In genomic region chr4:112509243-112510190, GRCh38 we compare ENCODE assay signal across 8 cellular contexts. TPM values are rescaled to one million over a fixed set of nuclear protein-coding genes. Genes with fewer than 3 reads are reported as not detected.
DNase-seq lines count a peak whose midpoint lies in the region; ATAC-seq and TF ChIP-seq lines count a peak whose summit lies in the region.

No MANE protein-coding gene starts in this region.

- TF ChIP-seq CTCF in activated B cell treated with CpG ODN at 0.5 μM for 24 hours (IDR thresholded peaks at IDR 0.05) (no peak), tibial nerve (IDR thresholded peaks at IDR 0.05) (no peak)

- ATAC-seq in activated B cell treated with CpG ODN at 0.5 μM for 24 hours (ENCODE audit: low read depth), result no peak

- TF ChIP-seq EP300 in tibial nerve (IDR thresholded peaks at IDR 0.05), result no peak

- H3K27ac ChIP-seq in iPS-18a (ENCODE audit: low read length) (no peak overlapping the region), tibial nerve (no peak overlapping the region)

- peak overlapping the region; percentile 37 for H3K4me3 Mint-ChIP-seq in activated naive CD4-positive, alpha-beta T cell treated with anti-CD3 and anti-CD28 coated beads, Interleukin-2, amount 10 ng/mL, durations not matched to agents 7 days and 5 days
- H3K4me3 Mint-ChIP-seq in activated B cell treated with CpG ODN at 0.5 μM for 24 hours, result peak overlapping the region; percentile 64

- H3K27me3 ChIP-seq in iPS-18a (ENCODE audit: control insufficient read depth, insufficient read depth, low read length) (peaks cover 93% of the 10 kb centered on the region), tibial nerve (peaks cover 4 to 91% of the 10 kb centered on the region in 2 donors)

- no peak overlapping the region for H3K27ac Mint-ChIP-seq in activated naive CD4-positive, alpha-beta T cell treated with anti-CD3 and anti-CD28 coated beads, Interleukin-2, amount 10 ng/mL, durations not matched to agents 7 days and 5 days
- no peak overlapping the region for H3K27ac Mint-ChIP-seq in activated B cell treated with CpG ODN at 0.5 μM for 24 hours

- peaks cover 90% of the 10 kb centered on the region for H3K27me3 Mint-ChIP-seq in activated naive CD4-positive, alpha-beta T cell treated with anti-CD3 and anti-CD28 coated beads, Interleukin-2, amount 10 ng/mL, durations not matched to agents 7 days and 5 days
- peaks cover 73% of the 10 kb centered on the region for H3K27me3 Mint-ChIP-seq in activated B cell treated with CpG ODN at 0.5 μM for 24 hours

- POLR2A ChIA-PET in activated B cell treated with CpG ODN at 0.5 μM for 24 hours (lab: Charles Lee), result interaction anchor here (1.3 kb wide), 1 partner anchor 12 kb away, joined by 13 read pairs; no protein-coding TSS in a partner anchor

- peaks cover 38% of the 10 kb centered on the region for H3K4me1 Mint-ChIP-seq in activated naive CD4-positive, alpha-beta T cell treated with anti-CD3 and anti-CD28 coated beads, Interleukin-2, amount 10 ng/mL, durations not matched to agents 7 days and 5 days
- peaks cover 31% of the 10 kb centered on the region for H3K4me1 Mint-ChIP-seq in activated B cell treated with CpG ODN at 0.5 μM for 24 hours

- no peak overlapping the region for H3K9ac ChIP-seq in iPS-18a (ENCODE audit: low read length)

- 2 to 4% methylated on average over 47 of the region's 47 CpGs for WGBS in tibial nerve, 2 donors

- H3K4me1 ChIP-seq in iPS-18a (ENCODE audit: control insufficient read depth, low read depth, low read length) (peaks cover 37% of the 10 kb centered on the region), tibial nerve (peaks cover 0 to 40% (median 18%) of the 10 kb centered on the region in 4 donors)

- H3K9me3 ChIP-seq in iPS-18a (ENCODE audit: control insufficient read depth, low read depth, low read length) (no peaks in the 10 kb centered on the region), tibial nerve (no peaks in the 10 kb centered on the region)

- H3K36me3 Mint-ChIP-seq in activated naive CD4-positive, alpha-beta T cell treated with anti-CD3 and anti-CD28 coated beads, Interleukin-2, amount 10 ng/mL, durations not matched to agents 7 days and 5 days, result peaks cover 7% of the 10 kb centered on the region
- H3K36me3 Mint-ChIP-seq in activated B cell treated with CpG ODN at 0.5 μM for 24 hours (ENCODE audit: low read depth), result no peaks in the 10 kb centered on the region

- H3K36me3 ChIP-seq in iPS-18a (ENCODE audit: control insufficient read depth, low read depth, low read length) (no peaks in the 10 kb centered on the region), tibial nerve (no peaks in the 10 kb centered on the region)

- peak overlapping the region; percentile 5 for H3K4me3 ChIP-seq in iPS-18a (ENCODE audit: low read length)
- peak overlapping the region in 3 of 4 donors; percentile 4 to 38 (median 14) for H3K4me3 ChIP-seq in tibial nerve

- no peak for TF ChIP-seq POLR2A in tibial nerve (IDR thresholded peaks at IDR 0.05)

- H3K9me3 Mint-ChIP-seq in activated naive CD4-positive, alpha-beta T cell treated with anti-CD3 and anti-CD28 coated beads, Interleukin-2, amount 10 ng/mL, durations not matched to agents 7 days and 5 days, result no peaks in the 10 kb centered on the region
- H3K9me3 Mint-ChIP-seq in activated B cell treated with CpG ODN at 0.5 μM for 24 hours, result peaks cover 7% of the 10 kb centered on the region

- peak; percentile 27 for DNase-seq in activated naive CD4-positive, alpha-beta T cell treated with anti-CD3 and anti-CD28 coated beads, Interleukin-2, amount 10 ng/mL, durations not matched to agents 7 days and 5 days
- no peak for DNase-seq in activated naive CD4-positive, alpha-beta T cell treated with Interleukin-2 at 50 U/mL for 16 hours
- DNase-seq in activated B cell treated with CpG ODN at 0.5 μM for 24 hours, result no peak
- no peak for DNase-seq in tibial nerve (ENCODE audit: low spot score in 2 of 2)
- DNase-seq in NCI-H82 (lab: John Stamatoyannopoulos, UW), result no peak
- no peak for DNase-seq in germinal center (ENCODE audit: low spot score)
- DNase-seq in NCI-H524 treated with DMSO at 0.1 percent for 48 hours (lab: John Stamatoyannopoulos, UW), result no peak

- CTCF ChIA-PET in activated naive CD4-positive, alpha-beta T cell treated with anti-CD3 and anti-CD28 coated beads, Interleukin-2, amount 10 ng/mL, durations not matched to agents 7 days and 5 days (lab: Charles Lee), result interaction anchor here (1.5 to 2.3 kb wide), 5 partner anchors 8 to 181 kb away, joined by 5 to 16 read pairs (median 6); no protein-coding TSS in a partner anchor
- CTCF ChIA-PET in activated B cell treated with CpG ODN at 0.5 μM for 24 hours (lab: Charles Lee), result interaction anchor here (1.7 to 4.3 kb wide), 2 partner anchors 13 to 15 kb away, joined by 8 to 18 read pairs; no protein-coding TSS in a partner anchor

- intact Hi-C loops in activated B cell treated with CpG ODN at 0.5 μM for 24 hours (cut with micrococcal nuclease), result loop anchor here (1.0 to 2.0 kb wide), 2 partner anchors 9 to 13 kb away; no protein-coding TSS in a partner anchor

RNA-seq across cellular contexts. Expression of gene NEUROG2, which starts 6.5 kb away (rescaled TPM):
- not detected in 2 replicates for total RNA-seq in activated B cell treated with CpG ODN at 0.5 μM for 24 hours
- total RNA-seq in tibial nerve, result not detected
